In genomic region chr1:118217073-118217620, GRCh38 we compare ENCODE assay signal across 15 cellular contexts. TPM values are rescaled to one million over a fixed set of nuclear protein-coding genes. Genes with fewer than 3 reads are reported as not detected.
"Had no signal": no experiment of that assay in that cellular context is flagged by ENCODE, and none has a peak within 500 bp of the region (broad histone marks: within the 10 kb centered on the region; RNA-seq: fewer than 3 reads in every experiment).

No MANE protein-coding gene starts in this region.

- H3K4me3 ChIP-seq: suprapubic skin had no signal

- DNase-seq: activated CD4-positive, alpha-beta T cell treated with anti-CD3 and anti-CD28 coated beads for 4 hours; activated CD8-positive, alpha-beta memory T cell treated with anti-CD3 and anti-CD28 coated beads, Interleukin-2, amount 50 U/mL, for 4 hours; activated CD8-positive, alpha-beta T cell treated with anti-CD3 and anti-CD28 coated beads, Interleukin-2, amount 10 ng/mL, durations not matched to agents 7 days and 5 days; activated naive CD8-positive, alpha-beta T cell treated with anti-CD3 and anti-CD28 coated beads for 36 hours; activated T-cell treated with anti-CD3 and anti-CD28 coated beads, Interleukin-2, amount 50 U/mL, for 48 hours; amygdala; cerebellar nuclear complex; effector CD8-positive, alpha-beta T cell; foreskin fibroblast; glutamatergic neuron; kidney glomerular epithelial cell; right cardiac atrium; trophoblast cell had no signal

- H3K9me3 ChIP-seq: suprapubic skin had no signal

- H3K27me3 ChIP-seq: suprapubic skin had no signal

- H3K36me3 ChIP-seq: suprapubic skin had no signal

- H3K27ac ChIP-seq: suprapubic skin had no signal

RNA-seq across cellular contexts. Expression of gene SPAG17, which starts 32.1 kb away (rescaled TPM):
- total RNA-seq: activated CD8-positive, alpha-beta T cell treated with anti-CD3 and anti-CD28 coated beads, Interleukin-2, amount 10 ng/mL, durations not matched to agents 7 days and 5 days; activated naive CD8-positive, alpha-beta T cell treated with anti-CD3 and anti-CD28 coated beads for 36 hours; mesenteric fat pad had no signal
